In the genomic region with DNA sequence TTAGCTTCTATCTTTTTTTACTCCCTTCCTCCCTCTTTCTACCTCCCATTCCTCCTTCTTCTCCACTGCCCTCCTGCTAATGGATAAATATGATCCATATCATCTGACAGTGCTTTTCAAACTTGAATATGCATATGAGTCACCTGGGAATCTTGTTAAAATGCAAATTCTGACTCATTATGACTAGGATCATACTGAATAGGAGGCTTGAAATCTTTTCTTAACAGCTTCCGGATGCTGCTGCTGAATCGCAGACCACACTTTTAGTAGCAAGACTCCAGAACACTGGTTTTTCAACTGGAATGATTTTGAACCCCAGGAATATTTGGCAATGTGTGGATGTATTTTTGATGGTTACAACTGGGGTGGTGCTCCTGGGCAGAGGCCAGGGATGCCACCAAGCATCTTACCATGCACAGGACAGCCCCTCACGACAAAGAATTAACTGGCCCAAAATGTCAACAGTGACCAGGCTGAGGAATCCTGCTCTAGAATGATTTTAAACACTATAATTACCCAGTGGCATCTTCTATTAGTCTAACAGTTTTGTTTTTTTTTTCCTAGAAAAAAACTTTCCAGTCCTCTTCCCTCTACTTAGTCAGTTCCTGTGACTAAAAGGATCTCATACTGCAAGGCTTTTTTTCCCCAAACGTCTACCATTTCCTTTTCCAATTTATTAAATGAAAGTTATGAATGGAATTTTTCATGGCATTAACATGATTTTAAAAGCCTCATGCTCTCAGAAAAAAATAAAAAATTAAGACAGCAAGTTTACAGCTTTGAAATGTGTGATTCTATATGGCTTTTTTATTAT, we compare ENCODE assay signal across 12 cellular contexts. TPM values are rescaled to one million over a fixed set of nuclear protein-coding genes. Genes with fewer than 3 reads are reported as not detected.
A peak's percentile ranks its signal among the peaks of the same experiment; 100 is the strongest.
DNase-seq lines count a peak whose midpoint lies in the region; ATAC-seq and TF ChIP-seq lines count a peak whose summit lies in the region.
"Had no signal": no experiment of that assay in that cellular context is flagged by ENCODE, and none has a peak within 500 bp of the region (broad histone marks: within the 10 kb centered on the region; RNA-seq: fewer than 3 reads in every experiment).

No MANE protein-coding gene starts in this region.

- no peaks in the 10 kb centered on the region for H3K9me3 Mint-ChIP-seq in CD4-positive, alpha-beta memory T cell
- H3K9me3 Mint-ChIP-seq: brain had no signal

- H3K36me3 Mint-ChIP-seq in CD4-positive, alpha-beta memory T cell = no peaks in the 10 kb centered on the region
- H3K36me3 Mint-ChIP-seq: brain had no signal

- H3K27me3 ChIP-seq in CD4-positive, alpha-beta memory T cell (ENCODE audit: insufficient read depth, low read length) = no peaks in the 10 kb centered on the region
- H3K27me3 ChIP-seq: uterus had no signal

- no peak for ATAC-seq in HG03159 (IDR thresholded peaks at IDR 0.05; ENCODE audit: unreplicated experiment)
- ATAC-seq: sciatic nerve had no signal

- no peak overlapping the region for H3K27ac Mint-ChIP-seq in CD4-positive, alpha-beta memory T cell

- CTCF ChIA-PET in CD4-positive, alpha-beta memory T cell (lab: Charles Lee; ENCODE audit: partially characterized antibody) = interaction anchor here (1.9 kb wide), 1 partner anchor 125 kb away, joined by 4 read pairs; no protein-coding TSS in a partner anchor

- DNase-seq in COLO829 (ENCODE audit: low spot score) (peak; percentile 75), NCI-H526 treated with DMSO at 0.1 percent for 48 hours (lab: John Stamatoyannopoulos, UW) (peak; percentile 60), cardiac fibroblast (ENCODE audit: low read depth in 2 of 2) (peak; percentile 47 to 94), lung microvascular endothelial cell (ENCODE audit: low read depth in 2 of 2) (peak; percentile 48 to 92), NCI-H146 treated with DMSO at 0.1 percent for 48 hours (lab: John Stamatoyannopoulos, UW; ENCODE audit: unreplicated experiment) (no peak)
- no peak for DNase-seq in CD4-positive, alpha-beta memory T cell
- no peak for DNase-seq in activated CD4-positive, alpha-beta T cell treated with anti-CD3 and anti-CD28 coated beads, Interleukin-2, amount 50 U/mL, for 4 hours
- DNase-seq: NCI-H510A, uterus had no signal

- H3K4me1 ChIP-seq in CD4-positive, alpha-beta memory T cell (ENCODE audit: insufficient read depth, low read length) = peaks cover 3% of the 10 kb centered on the region
- H3K4me1 ChIP-seq: uterus had no signal

- TF ChIP-seq CTCF in cardiac fibroblast (IDR thresholded peaks at IDR 0.05; ENCODE audit: low read depth, low read length) = no peak

- H3K27me3 Mint-ChIP-seq in CD4-positive, alpha-beta memory T cell = no peaks in the 10 kb centered on the region

- no peak overlapping the region for H3K27ac ChIP-seq in CD4-positive, alpha-beta memory T cell (ENCODE audit: low read depth, low read length)
- H3K27ac ChIP-seq: uterus had no signal

- H3K9me3 ChIP-seq in CD4-positive, alpha-beta memory T cell (ENCODE audit: control insufficient read depth in 1 of 2, low read length in 2 of 2) = no peaks in the 10 kb centered on the region
- H3K9me3 ChIP-seq: uterus had no signal

- POLR2A ChIA-PET in CD4-positive, alpha-beta memory T cell (lab: Charles Lee; ENCODE audit: partially characterized antibody) = no interaction called here

- peaks cover 0 to under 1% (median 0%) of the 10 kb centered on the region in 4 donors for H3K4me1 Mint-ChIP-seq in CD4-positive, alpha-beta memory T cell

- H3K36me3 ChIP-seq in CD4-positive, alpha-beta memory T cell (ENCODE audit: insufficient read depth, low read length) = no peaks in the 10 kb centered on the region
- H3K36me3 ChIP-seq: uterus had no signal

- intact Hi-C loops in CD4-positive, alpha-beta memory T cell (cut with micrococcal nuclease) = no loop called here

- H3K4me3 ChIP-seq in cardiac fibroblast (replicated peaks in 1 of 2; ENCODE audit: low read depth in 2 of 2, low read length in 2 of 2) = no peak overlapping the region
- no peak overlapping the region for H3K4me3 ChIP-seq in CD4-positive, alpha-beta memory T cell (ENCODE audit: low read length in 2 of 2)
- H3K4me3 ChIP-seq: uterus had no signal

- no peak overlapping the region for H3K4me3 Mint-ChIP-seq in CD4-positive, alpha-beta memory T cell

RNA-seq across cellular contexts. Expression of a gene that starts 10.6 kb away (rescaled TPM):
- total RNA-seq in lung microvascular endothelial cell = 75.0 and 77.6 TPM in 2 replicates
- total RNA-seq in CD4-positive, alpha-beta memory T cell = 10 to 100 TPM; 54.5 to 60.4 TPM
- 100 to 1,000 TPM; 260 to 446 TPM for polyA plus RNA-seq in CD4-positive, alpha-beta memory T cell

RNA-seq across cellular contexts. Expression of a gene that starts 58.1 kb away (rescaled TPM):
- total RNA-seq in lung microvascular endothelial cell = 7.5 and 9.8 TPM in 2 replicates
- total RNA-seq in CD4-positive, alpha-beta memory T cell = 10 to 100 TPM; 95.5 to 97.1 TPM
- 10 to 100 TPM; 39.9 to 44.8 TPM for polyA plus RNA-seq in CD4-positive, alpha-beta memory T cell

Comparison
In these comparisons a context has a peak if more than half of its experiments do, and no peak if none do; other contexts are left out.
1. DNase-seq: peak in COLO829 (single experiment), NCI-H526 treated with DMSO at 0.1 percent for 48 hours (single experiment), cardiac fibroblast (2 of 2) and lung microvascular endothelial cell (2 of 2); none in CD4-positive, alpha-beta memory T cell (0 of 5), activated CD4-positive, alpha-beta T cell treated with anti-CD3 and anti-CD28 coated beads, Interleukin-2, amount 50 U/mL, for 4 hours (0 of 2) and NCI-H146 treated with DMSO at 0.1 percent for 48 hours (single experiment).